8 cellular contexts compared by ENCODE assay signal in genomic region chr16:56356276-56357241, GRCh38.
A peak's percentile ranks its signal among the peaks of the same experiment; 100 is the strongest.
DNase-seq lines count a peak whose midpoint lies in the region; ATAC-seq and FAIRE-seq lines count a peak whose summit lies in the region.

No MANE protein-coding gene starts in this region.

- H3K27ac ChIP-seq in mesendoderm (ENCODE audit: low read depth, low read length) = peak overlapping the region; percentile 50

- no peak overlapping the region for H2BK15ac ChIP-seq in mesendoderm (replicated peaks; ENCODE audit: low read depth)

- no peaks in the 10 kb centered on the region for H3K27me3 ChIP-seq in mesendoderm (ENCODE audit: insufficient read depth, low read length, poor library complexity)

- no peaks in the 10 kb centered on the region for H3K79me1 ChIP-seq in mesendoderm (ENCODE audit: low read length)

- FAIRE-seq in A204.1 (lab: Jason Lieb, UNC) (peak; percentile 34), endometrium (lab: Jason Lieb, UNC) (peak; percentile 29)

- H3K36me3 ChIP-seq in mesendoderm (ENCODE audit: control insufficient read depth, insufficient read depth, low read length) = no peaks in the 10 kb centered on the region

- no peak overlapping the region for H3K4me3 ChIP-seq in mesendoderm (ENCODE audit: low read length)

- WGBS in mesendoderm (ENCODE audit: extremely low coverage, insufficient coverage, low lambda C conversion rate) = no CpG with 5 or more reads among the region's 33 CpGs

- peak overlapping the region; percentile 31 for H3K4me2 ChIP-seq in mesendoderm (ENCODE audit: low read length)

- H3K18ac ChIP-seq in mesendoderm (ENCODE audit: low read length) = no peak overlapping the region

- H4K8ac ChIP-seq in mesendoderm (ENCODE audit: low read depth, low read length) = no peak overlapping the region

- no peak overlapping the region for H3K4ac ChIP-seq in mesendoderm (ENCODE audit: low read depth, low read length)

- peaks cover 6% of the 10 kb centered on the region for H3K4me1 ChIP-seq in mesendoderm (ENCODE audit: control insufficient read depth, low read depth, low read length)

- no peak overlapping the region for H2BK120ac ChIP-seq in mesendoderm (ENCODE audit: low read depth, low read length)

- H3K9ac ChIP-seq in mesendoderm (ENCODE audit: low read length) = peak overlapping the region; percentile 66

- no peaks in the 10 kb centered on the region for H3K79me2 ChIP-seq in mesendoderm (ENCODE audit: control insufficient read depth, insufficient read depth, low read length)

- no peak overlapping the region for H2AK5ac ChIP-seq in mesendoderm (ENCODE audit: low read length)

- H4K5ac ChIP-seq in mesendoderm (ENCODE audit: low read length) = no peak overlapping the region

- H2BK5ac ChIP-seq in mesendoderm (ENCODE audit: low read length) = no peak overlapping the region

- H3K23ac ChIP-seq in mesendoderm (ENCODE audit: low read length) = no peak overlapping the region

- ATAC-seq in GM18517 (IDR thresholded peaks at IDR 0.05; ENCODE audit: unreplicated experiment) = peak; percentile 89
- ATAC-seq in HG03045 (IDR thresholded peaks at IDR 0.05; ENCODE audit: unreplicated experiment) = peak; percentile 93

- H3K56ac ChIP-seq in mesendoderm (ENCODE audit: low read length) = peak overlapping the region; percentile 88

- peak; percentile 63 to 84 for DNase-seq in NCI-H524 (lab: John Stamatoyannopoulos, UW)
- DNase-seq in activated CD8-positive, alpha-beta memory T cell treated with anti-CD3 and anti-CD28 coated beads for 48 hours (ENCODE audit: low read depth in 2 of 3, low spot score in 2 of 3) = peak; percentile 18 to 39 (median 30)
- DNase-seq in mesendoderm = peak; percentile 96
- peak; percentile 15 to 19 for DNase-seq in stimulated activated CD8-positive, alpha-beta memory T cell treated with anti-CD3 and anti-CD28 coated beads, Interleukin-15, amount 100 ng/mL, for 4 hours (ENCODE audit: low read depth in 2 of 2)

Comparison
In these comparisons a context has a peak if more than half of its experiments do, and no peak if none do; other contexts are left out.
1. DNase-seq: peak in every context shown above with its lines; median percentile 96 in mesendoderm; 74 in NCI-H524; 30 in activated CD8-positive, alpha-beta memory T cell treated with anti-CD3 and anti-CD28 coated beads for 48 hours; 17 in stimulated activated CD8-positive, alpha-beta memory T cell treated with anti-CD3 and anti-CD28 coated beads, Interleukin-15, amount 100 ng/mL, for 4 hours.